Comparison of ENCODE assay signal across 12 cellular contexts in the genomic region with DNA sequence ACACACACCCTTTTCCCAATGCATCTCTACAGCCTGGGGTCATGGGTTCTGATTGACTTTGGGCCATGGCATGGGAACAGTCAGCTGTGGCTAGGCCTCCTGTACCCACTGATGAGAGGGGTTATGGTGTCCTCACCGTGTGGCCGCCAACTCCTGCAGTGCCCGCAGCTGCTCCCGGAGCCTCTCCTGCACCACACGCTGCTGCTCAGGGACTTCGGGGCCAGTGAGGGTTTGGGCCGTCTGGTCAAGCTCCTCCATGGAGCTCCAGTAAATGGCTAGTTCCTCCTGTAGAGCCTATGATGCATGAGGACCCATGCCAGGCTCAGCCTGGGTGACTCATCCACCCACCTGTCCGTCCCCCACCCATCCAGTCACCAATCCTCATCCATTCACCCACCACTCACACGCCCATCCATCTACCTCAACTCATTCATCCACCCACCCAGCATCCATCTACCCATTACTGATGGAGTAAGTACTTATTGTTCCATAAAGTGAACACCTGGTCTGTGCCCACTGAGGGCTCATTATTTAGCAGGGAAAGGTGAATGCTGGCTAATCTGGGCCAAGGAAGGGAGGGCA.
"Had no signal": no experiment of that assay in that cellular context is flagged by ENCODE, and none has a peak within 500 bp of the region (broad histone marks: within the 10 kb centered on the region; RNA-seq: fewer than 3 reads in every experiment).

No MANE protein-coding gene starts in this region.

- H3K4me3 ChIP-seq: adrenal gland, lower lobe of right lung had no signal

- H3K4me1 ChIP-seq: lower lobe of right lung had no signal

- H3K4me3 Mint-ChIP-seq: activated CD4-positive, alpha-beta T cell treated with anti-CD3 and anti-CD28 coated beads for 36 hours; dendritic cell treated with granulocyte-macrophage colony-stimulating factor and Interleukin-4, amounts not matched to agents 40 ng/mL and 50 ng/mL, for 4 days; nephron; T-helper 1 cell treated with Interleukin-12 subunit alpha and Interleukin-12 subunit beta and Interleukin-4 antibody, amounts not matched to agents 30 μg/mL and 1 μg/mL, for 36 hours had no signal

- H3K36me3 ChIP-seq: adrenal gland, lower lobe of right lung had no signal

- H3K27ac Mint-ChIP-seq: activated CD4-positive, alpha-beta T cell treated with anti-CD3 and anti-CD28 coated beads for 36 hours; nephron had no signal

- DNase-seq: activated CD4-positive, alpha-beta T cell treated with anti-CD3 and anti-CD28 coated beads for 36 hours; activated CD8-positive, alpha-beta memory T cell treated with anti-CD3 and anti-CD28 coated beads for 24 hours; activated gamma-delta T cell treated with Interleukin-2 at 50 U/mL for 16 hours; adrenal gland; effector memory CD4-positive, alpha-beta T cell; lower lobe of right lung; retina; stimulated activated naive CD4-positive, alpha-beta T cell had no signal

- H3K36me3 Mint-ChIP-seq: activated naive CD4-positive, alpha-beta T cell treated with anti-CD3 and anti-CD28 coated beads, Interleukin-2, amount 50 U/mL, for 72 hours had no signal

- H3K27me3 ChIP-seq: adrenal gland had no signal

- ATAC-seq: activated CD4-positive, alpha-beta T cell treated with anti-CD3 and anti-CD28 coated beads for 36 hours; activated naive CD4-positive, alpha-beta T cell treated with anti-CD3 and anti-CD28 coated beads, Interleukin-2, amount 50 U/mL, for 72 hours; lower lobe of right lung had no signal

- H3K27ac ChIP-seq: adrenal gland, lower lobe of right lung had no signal

- H3K27me3 Mint-ChIP-seq: activated CD4-positive, alpha-beta T cell treated with anti-CD3 and anti-CD28 coated beads for 36 hours had no signal

- H3K9me3 Mint-ChIP-seq: activated naive CD4-positive, alpha-beta T cell treated with anti-CD3 and anti-CD28 coated beads, Interleukin-2, amount 50 U/mL, for 72 hours; dendritic cell treated with granulocyte-macrophage colony-stimulating factor and Interleukin-4, amounts not matched to agents 40 ng/mL and 50 ng/mL, for 4 days; nephron; T-helper 1 cell treated with Interleukin-12 subunit alpha and Interleukin-12 subunit beta and Interleukin-4 antibody, amounts not matched to agents 30 μg/mL and 1 μg/mL, for 36 hours had no signal

- H3K9me3 ChIP-seq: adrenal gland, lower lobe of right lung had no signal
